Comparison of ENCODE assay signal across 2 cellular contexts in the genomic region with DNA sequence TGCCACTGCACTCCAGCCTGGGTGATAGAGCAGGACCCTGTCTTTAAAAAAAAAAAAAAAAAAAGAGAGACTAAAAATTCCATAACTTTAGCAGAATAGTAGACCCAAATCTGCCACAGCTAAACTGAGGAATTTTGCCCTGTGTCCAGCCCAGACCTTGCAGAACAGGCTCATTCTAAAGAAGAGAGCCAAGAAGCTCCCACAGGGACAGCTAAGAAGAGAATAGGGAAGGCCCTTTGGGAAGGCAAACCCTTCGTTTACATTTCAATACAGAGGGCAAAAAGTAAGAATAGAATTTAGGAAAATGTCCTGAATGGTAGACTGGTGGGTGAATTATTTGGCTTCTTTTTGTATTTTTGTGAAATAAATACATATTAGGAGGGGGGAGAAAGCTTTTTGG.
TF ChIP-seq lines count a peak whose summit lies in the region.

No MANE protein-coding gene starts in this region.

TF ChIP-seq in GM23338, 12 proteins besides CTCF, POLR2A, EP300 and RAD21:
- TF ChIP-seq, protein P1, sequence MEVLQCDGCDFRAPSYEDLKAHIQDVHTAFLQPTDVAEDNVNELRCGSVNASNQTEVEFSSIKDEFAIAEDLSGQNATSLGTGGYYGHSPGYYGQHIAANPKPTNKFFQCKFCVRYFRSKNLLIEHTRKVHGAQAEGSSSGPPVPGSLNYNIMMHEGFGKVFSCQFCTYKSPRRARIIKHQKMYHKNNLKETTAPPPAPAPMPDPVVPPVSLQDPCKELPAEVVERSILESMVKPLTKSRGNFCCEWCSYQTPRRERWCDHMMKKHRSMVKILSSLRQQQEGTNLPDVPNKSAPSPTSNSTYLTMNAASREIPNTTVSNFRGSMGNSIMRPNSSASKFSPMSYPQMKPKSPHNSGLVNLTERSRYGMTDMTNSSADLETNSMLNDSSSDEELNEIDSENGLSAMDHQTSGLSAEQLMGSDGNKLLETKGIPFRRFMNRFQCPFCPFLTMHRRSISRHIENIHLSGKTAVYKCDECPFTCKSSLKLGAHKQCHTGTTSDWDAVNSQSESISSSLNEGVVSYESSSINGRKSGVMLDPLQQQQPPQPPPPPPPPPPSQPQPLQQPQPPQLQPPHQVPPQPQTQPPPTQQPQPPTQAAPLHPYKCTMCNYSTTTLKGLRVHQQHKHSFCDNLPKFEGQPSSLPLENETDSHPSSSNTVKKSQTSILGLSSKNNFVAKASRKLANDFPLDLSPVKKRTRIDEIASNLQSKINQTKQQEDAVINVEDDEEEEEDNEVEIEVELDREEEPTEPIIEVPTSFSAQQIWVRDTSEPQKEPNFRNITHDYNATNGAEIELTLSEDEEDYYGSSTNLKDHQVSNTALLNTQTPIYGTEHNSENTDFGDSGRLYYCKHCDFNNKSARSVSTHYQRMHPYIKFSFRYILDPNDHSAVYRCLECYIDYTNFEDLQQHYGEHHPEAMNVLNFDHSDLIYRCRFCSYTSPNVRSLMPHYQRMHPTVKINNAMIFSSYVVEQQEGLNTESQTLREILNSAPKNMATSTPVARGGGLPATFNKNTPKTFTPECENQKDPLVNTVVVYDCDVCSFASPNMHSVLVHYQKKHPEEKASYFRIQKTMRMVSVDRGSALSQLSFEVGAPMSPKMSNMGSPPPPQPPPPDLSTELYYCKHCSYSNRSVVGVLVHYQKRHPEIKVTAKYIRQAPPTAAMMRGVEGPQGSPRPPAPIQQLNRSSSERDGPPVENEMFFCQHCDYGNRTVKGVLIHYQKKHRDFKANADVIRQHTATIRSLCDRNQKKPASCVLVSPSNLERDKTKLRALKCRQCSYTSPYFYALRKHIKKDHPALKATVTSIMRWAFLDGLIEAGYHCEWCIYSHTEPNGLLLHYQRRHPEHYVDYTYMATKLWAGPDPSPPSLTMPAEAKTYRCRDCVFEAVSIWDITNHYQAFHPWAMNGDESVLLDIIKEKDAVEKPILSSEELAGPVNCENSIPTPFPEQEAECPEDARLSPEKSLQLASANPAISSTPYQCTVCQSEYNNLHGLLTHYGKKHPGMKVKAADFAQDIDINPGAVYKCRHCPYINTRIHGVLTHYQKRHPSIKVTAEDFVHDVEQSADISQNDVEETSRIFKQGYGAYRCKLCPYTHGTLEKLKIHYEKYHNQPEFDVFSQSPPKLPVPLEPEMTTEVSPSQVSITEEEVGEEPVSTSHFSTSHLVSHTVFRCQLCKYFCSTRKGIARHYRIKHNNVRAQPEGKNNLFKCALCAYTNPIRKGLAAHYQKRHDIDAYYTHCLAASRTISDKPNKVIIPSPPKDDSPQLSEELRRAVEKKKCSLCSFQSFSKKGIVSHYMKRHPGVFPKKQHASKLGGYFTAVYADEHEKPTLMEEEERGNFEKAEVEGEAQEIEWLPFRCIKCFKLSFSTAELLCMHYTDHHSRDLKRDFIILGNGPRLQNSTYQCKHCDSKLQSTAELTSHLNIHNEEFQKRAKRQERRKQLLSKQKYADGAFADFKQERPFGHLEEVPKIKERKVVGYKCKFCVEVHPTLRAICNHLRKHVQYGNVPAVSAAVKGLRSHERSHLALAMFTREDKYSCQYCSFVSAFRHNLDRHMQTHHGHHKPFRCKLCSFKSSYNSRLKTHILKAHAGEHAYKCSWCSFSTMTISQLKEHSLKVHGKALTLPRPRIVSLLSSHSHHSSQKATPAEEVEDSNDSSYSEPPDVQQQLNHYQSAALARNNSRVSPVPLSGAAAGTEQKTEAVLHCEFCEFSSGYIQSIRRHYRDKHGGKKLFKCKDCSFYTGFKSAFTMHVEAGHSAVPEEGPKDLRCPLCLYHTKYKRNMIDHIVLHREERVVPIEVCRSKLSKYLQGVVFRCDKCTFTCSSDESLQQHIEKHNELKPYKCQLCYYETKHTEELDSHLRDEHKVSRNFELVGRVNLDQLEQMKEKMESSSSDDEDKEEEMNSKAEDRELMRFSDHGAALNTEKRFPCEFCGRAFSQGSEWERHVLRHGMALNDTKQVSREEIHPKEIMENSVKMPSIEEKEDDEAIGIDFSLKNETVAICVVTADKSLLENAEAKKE (CRISPR knock-in tag; IDR thresholded peaks at IDR 0.05), result peak; percentile 67; the same call in 1 of the 2 replicates
- no peak for TF ChIP-seq STAT1 (IDR thresholded peaks at IDR 0.05; ENCODE audit: unreplicated experiment)
TF ChIP-seq in GM23338: peak in this region for 1.

TF ChIP-seq in H1, 55 proteins besides CTCF, POLR2A, EP300 and RAD21:
- TF ChIP-seq CREB1 (IDR thresholded peaks at IDR 0.05), result no peak
- TF ChIP-seq HDAC6 (IDR thresholded peaks at IDR 0.05; ENCODE audit: low read depth, low read length), result no peak
- no peak for TF ChIP-seq TEAD4 (IDR thresholded peaks at IDR 0.05; ENCODE audit: low read depth, low read length)
- TF ChIP-seq GABPA (IDR thresholded peaks at IDR 0.05; ENCODE audit: borderline replicate concordance, insufficient read depth, low read length), result no peak
- no peak for TF ChIP-seq NRF1 (IDR thresholded peaks at IDR 0.05; ENCODE audit: low read depth, low read length)
- no peak for TF ChIP-seq HDAC2 (IDR thresholded peaks at IDR 0.05; ENCODE audit: borderline replicate concordance in 1 of 2, low read depth in 2 of 2, low read length in 2 of 2)
- no peak for TF ChIP-seq ASH2L (IDR thresholded peaks at IDR 0.05; ENCODE audit: low read length)
